ENCODE assay signal across 13 cellular contexts in the genomic region with DNA sequence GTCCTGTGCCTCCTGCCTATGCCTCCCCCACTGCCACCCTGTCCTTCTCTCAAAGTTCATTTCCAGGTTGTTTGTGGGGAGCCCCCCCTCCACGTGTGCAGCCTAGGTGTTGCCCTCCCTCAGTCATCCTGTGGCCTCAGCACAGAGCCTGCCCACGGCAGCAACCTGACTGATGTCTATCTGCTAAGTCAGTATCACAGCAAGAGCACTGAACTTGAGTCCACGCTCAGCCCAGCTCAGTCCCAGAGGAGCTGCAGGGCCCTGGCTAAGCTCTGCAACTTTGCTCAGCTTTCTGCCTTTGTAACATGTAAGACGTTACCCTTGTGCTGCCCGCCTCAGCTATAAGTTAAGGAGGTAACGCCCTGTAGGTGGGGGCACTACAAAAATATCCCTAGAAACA. TPM values are rescaled to one million over a fixed set of nuclear protein-coding genes. Genes with fewer than 3 reads are reported as not detected.
DNase-seq lines count a peak whose midpoint lies in the region; ATAC-seq and TF ChIP-seq lines count a peak whose summit lies in the region.
"Had no signal": no experiment of that assay in that cellular context is flagged by ENCODE, and none has a peak within 500 bp of the region (broad histone marks: within the 10 kb centered on the region; RNA-seq: fewer than 3 reads in every experiment).

No MANE protein-coding gene starts in this region.

- no peak for TF ChIP-seq POLR2A in erythroblast (IDR thresholded peaks at IDR 0.05; ENCODE audit: low read length)

- H3K9me3 ChIP-seq in Panc1 (ENCODE audit: control insufficient read depth, insufficient read depth, low read depth, low read length), result no peaks in the 10 kb centered on the region

- peak; percentile 61 for DNase-seq in activated CD8-positive, alpha-beta memory T cell treated with anti-CD3 and anti-CD28 coated beads, Interleukin-2, amount 10 ng/mL, durations not matched to agents 7 days and 5 days
- no peak for DNase-seq in activated CD8-positive, alpha-beta memory T cell treated with anti-CD3 and anti-CD28 coated beads, Interleukin-2, amount 50 U/mL, for 48 hours
- no peak for DNase-seq in Panc1 (ENCODE audit: low read depth, low spot score)
- peak; percentile 51 to 61 for DNase-seq in erythroblast (lab: John Stamatoyannopoulos, UW)
- no peak for DNase-seq in GF-D8 (lab: John Stamatoyannopoulos, UW)
- DNase-seq in HEK293T (ENCODE audit: extremely low spot score), result no peak
- DNase-seq: HFFc6; left colon; NCI-H446 treated with DMSO at 0.1 percent for 48 hours; stimulated activated CD4-positive, alpha-beta T cell treated with anti-CD3 and anti-CD28 coated beads, Interleukin-15, amount 100 ng/mL, for 24 hours had no signal

- H3K4me3 Mint-ChIP-seq in activated CD8-positive, alpha-beta memory T cell treated with anti-CD3 and anti-CD28 coated beads, Interleukin-2, amount 10 ng/mL, durations not matched to agents 7 days and 5 days, result no peak overlapping the region
- H3K4me3 Mint-ChIP-seq in stimulated activated memory B cell treated with anti-CD40 and anti-IgM and Interleukin-4, amounts not matched to agents 10 μg/mL and 1 μg/mL and 100 μg/mL, for 72 hours, result no peak overlapping the region
- H3K4me3 Mint-ChIP-seq: HFFc6 had no signal

- H3K27ac ChIP-seq in Panc1 (ENCODE audit: low read length), result no peak overlapping the region
- H3K27ac ChIP-seq: VCaP had no signal

- in situ Hi-C loops in Panc1 (cut with HindIII; ENCODE audit: low pct_unique_long_range_greater_than_20kb, low sequenced_read_pairs), result no loop called here

- H3K36me3 Mint-ChIP-seq in activated CD8-positive, alpha-beta memory T cell treated with anti-CD3 and anti-CD28 coated beads, Interleukin-2, amount 10 ng/mL, durations not matched to agents 7 days and 5 days, result peaks cover 22% of the 10 kb centered on the region
- peaks cover 27% of the 10 kb centered on the region for H3K36me3 Mint-ChIP-seq in stimulated activated memory B cell treated with anti-CD40 and anti-IgM and Interleukin-4, amounts not matched to agents 10 μg/mL and 1 μg/mL and 100 μg/mL, for 72 hours

- no peaks in the 10 kb centered on the region for H3K36me3 ChIP-seq in Panc1 (ENCODE audit: control insufficient read depth, insufficient read depth, low read length)

- peaks cover 82% of the 10 kb centered on the region for H3K4me1 Mint-ChIP-seq in activated CD8-positive, alpha-beta memory T cell treated with anti-CD3 and anti-CD28 coated beads, Interleukin-2, amount 10 ng/mL, durations not matched to agents 7 days and 5 days
- peaks cover 77% of the 10 kb centered on the region for H3K4me1 Mint-ChIP-seq in stimulated activated memory B cell treated with anti-CD40 and anti-IgM and Interleukin-4, amounts not matched to agents 10 μg/mL and 1 μg/mL and 100 μg/mL, for 72 hours

- no peaks in the 10 kb centered on the region for H3K27me3 Mint-ChIP-seq in activated CD8-positive, alpha-beta memory T cell treated with anti-CD3 and anti-CD28 coated beads, Interleukin-2, amount 10 ng/mL, durations not matched to agents 7 days and 5 days
- no peaks in the 10 kb centered on the region for H3K27me3 Mint-ChIP-seq in stimulated activated memory B cell treated with anti-CD40 and anti-IgM and Interleukin-4, amounts not matched to agents 10 μg/mL and 1 μg/mL and 100 μg/mL, for 72 hours

- POLR2A ChIA-PET in Panc1 (lab: Charles Lee) (no interaction called here), HEK293T (lab: Yijun Ruan, JAX) (no interaction called here)

- H3K4me1 ChIP-seq in Panc1 (ENCODE audit: control insufficient read depth, insufficient read depth, low read length), result peaks cover 18% of the 10 kb centered on the region

- CTCF ChIA-PET in activated CD8-positive, alpha-beta memory T cell treated with anti-CD3 and anti-CD28 coated beads, Interleukin-2, amount 10 ng/mL, durations not matched to agents 7 days and 5 days (lab: Charles Lee), result interaction anchor here (0.7 to 9.0 kb wide), 7 partner anchors 9 to 66 kb away, joined by 3 to 106 read pairs (median 6); no protein-coding TSS in a partner anchor
- CTCF ChIA-PET in Panc1 (lab: Charles Lee), result interaction anchor here (0.7 kb wide), 1 partner anchor 26 kb away, joined by 3 read pairs; no protein-coding TSS in a partner anchor
- CTCF ChIA-PET in HEK293T (lab: Yijun Ruan, JAX), result no interaction called here

- peak overlapping the region; percentile 61 for H3K27ac Mint-ChIP-seq in activated CD8-positive, alpha-beta memory T cell treated with anti-CD3 and anti-CD28 coated beads, Interleukin-2, amount 10 ng/mL, durations not matched to agents 7 days and 5 days
- H3K27ac Mint-ChIP-seq in stimulated activated memory B cell treated with anti-CD40 and anti-IgM and Interleukin-4, amounts not matched to agents 10 μg/mL and 1 μg/mL and 100 μg/mL, for 72 hours, result peak overlapping the region; percentile 96
- H3K27ac Mint-ChIP-seq: HFFc6 had no signal

- ATAC-seq in activated CD8-positive, alpha-beta memory T cell treated with anti-CD3 and anti-CD28 coated beads, Interleukin-2, amount 10 ng/mL, durations not matched to agents 7 days and 5 days, result no peak
- peak; percentile 32; the same call in 1 of the 2 replicates for ATAC-seq in Panc1
- ATAC-seq in stimulated activated memory B cell treated with anti-CD40 and anti-IgM and Interleukin-4, amounts not matched to agents 10 μg/mL and 1 μg/mL and 100 μg/mL, for 72 hours, result no peak
- no peak for ATAC-seq in GM21423 (IDR thresholded peaks at IDR 0.05; ENCODE audit: unreplicated experiment)
- ATAC-seq: left colon had no signal

- intact Hi-C loops in Panc1 (cut with micrococcal nuclease; ENCODE audit: unreplicated experiment), result no loop called here

- H3K27me3 ChIP-seq in Panc1 (ENCODE audit: control insufficient read depth, insufficient read depth, low read length), result no peaks in the 10 kb centered on the region

- BruUV-seq in Panc1 (replicated peaks; lab: Mats Ljungman, UMichigan), result no TSS peak

- H3K9me3 Mint-ChIP-seq in activated CD8-positive, alpha-beta memory T cell treated with anti-CD3 and anti-CD28 coated beads, Interleukin-2, amount 10 ng/mL, durations not matched to agents 7 days and 5 days (ENCODE audit: low read depth), result no peaks in the 10 kb centered on the region
- H3K9me3 Mint-ChIP-seq in stimulated activated memory B cell treated with anti-CD40 and anti-IgM and Interleukin-4, amounts not matched to agents 10 μg/mL and 1 μg/mL and 100 μg/mL, for 72 hours, result no peaks in the 10 kb centered on the region
- H3K9me3 Mint-ChIP-seq: HFFc6 had no signal

- H3K4me3 ChIP-seq in Panc1 (ENCODE audit: low read depth in 2 of 2, low read length in 2 of 2), result no peak overlapping the region

- TF ChIP-seq CTCF in Panc1 (IDR thresholded peaks at IDR 0.05), result no peak

TF ChIP-seq in HEK293T, 16 proteins besides CTCF, POLR2A, EP300 and RAD21:
- no peak for TF ChIP-seq CTBP1 (IDR thresholded peaks at IDR 0.05; ENCODE audit: borderline replicate concordance)
- TF ChIP-seq TARDBP (IDR thresholded peaks at IDR 0.05), result no peak
- TF ChIP-seq FOXK2 (IDR thresholded peaks at IDR 0.05), result no peak
- TF ChIP-seq ARNT (IDR thresholded peaks at IDR 0.05), result no peak
- TF ChIP-seq L3MBTL2 (conservative IDR thresholded peaks at IDR 0.05), result no peak
- TF ChIP-seq HDGF (IDR thresholded peaks at IDR 0.05; ENCODE audit: borderline replicate concordance), result no peak
- TF ChIP-seq FOXM1 (IDR thresholded peaks at IDR 0.05; ENCODE audit: borderline replicate concordance), result no peak
- no peak for TF ChIP-seq BHLHE40 (IDR thresholded peaks at IDR 0.05; ENCODE audit: borderline replicate concordance)
- no peak for TF ChIP-seq SUZ12 (IDR thresholded peaks at IDR 0.05)
- no peak for TF ChIP-seq ZNF384 (IDR thresholded peaks at IDR 0.05)
- TF ChIP-seq NFRKB (IDR thresholded peaks at IDR 0.05), result no peak
- TF ChIP-seq ELF4 (IDR thresholded peaks at IDR 0.05), result no peak
- TF ChIP-seq FOXA1 (IDR thresholded peaks at IDR 0.05), result no peak
- TF ChIP-seq LEF1 (IDR thresholded peaks at IDR 0.05; ENCODE audit: borderline replicate concordance), result no peak
- TF ChIP-seq, protein P1, sequence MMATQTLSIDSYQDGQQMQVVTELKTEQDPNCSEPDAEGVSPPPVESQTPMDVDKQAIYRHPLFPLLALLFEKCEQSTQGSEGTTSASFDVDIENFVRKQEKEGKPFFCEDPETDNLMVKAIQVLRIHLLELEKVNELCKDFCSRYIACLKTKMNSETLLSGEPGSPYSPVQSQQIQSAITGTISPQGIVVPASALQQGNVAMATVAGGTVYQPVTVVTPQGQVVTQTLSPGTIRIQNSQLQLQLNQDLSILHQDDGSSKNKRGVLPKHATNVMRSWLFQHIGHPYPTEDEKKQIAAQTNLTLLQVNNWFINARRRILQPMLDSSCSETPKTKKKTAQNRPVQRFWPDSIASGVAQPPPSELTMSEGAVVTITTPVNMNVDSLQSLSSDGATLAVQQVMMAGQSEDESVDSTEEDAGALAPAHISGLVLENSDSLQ (IDR thresholded peaks at IDR 0.05), result no peak
- no peak for TF ChIP-seq SP1 (IDR thresholded peaks at IDR 0.05)

RNA-seq across cellular contexts. Expression of a gene that starts 28.7 kb away (rescaled TPM):
- 10 to 100 TPM; 33.5 to 45.5 TPM for total RNA-seq in activated CD8-positive, alpha-beta memory T cell treated with anti-CD3 and anti-CD28 coated beads, Interleukin-2, amount 10 ng/mL, durations not matched to agents 7 days and 5 days
- 42.5 TPM for total RNA-seq in Panc1 (2021; ENCODE audit: unreplicated experiment)
- polyA plus RNA-seq in Panc1 (2012; ENCODE audit: insufficient read length), result 31.8 TPM

Comparison
In these comparisons a context has a peak if more than half of its experiments do, and no peak if none do; other contexts are left out.
1. DNase-seq: peak in activated CD8-positive, alpha-beta memory T cell treated with anti-CD3 and anti-CD28 coated beads, Interleukin-2, amount 10 ng/mL, durations not matched to agents 7 days and 5 days (single experiment) and erythroblast (2 of 2); none in activated CD8-positive, alpha-beta memory T cell treated with anti-CD3 and anti-CD28 coated beads, Interleukin-2, amount 50 U/mL, for 48 hours (single experiment), Panc1 (single experiment), GF-D8 (single experiment) and HEK293T (single experiment).